Comparison of ENCODE assay signal across 11 cellular contexts in genomic region chr1:69569281-69569970, GRCh38. TPM values are rescaled to one million over a fixed set of nuclear protein-coding genes. Genes with fewer than 3 reads are reported as not detected.
A peak's percentile ranks its signal among the peaks of the same experiment; 100 is the strongest.
DNase-seq lines count a peak whose midpoint lies in the region; ATAC-seq and TF ChIP-seq lines count a peak whose summit lies in the region.
"Had no signal": no experiment of that assay in that cellular context is flagged by ENCODE, and none has a peak within 500 bp of the region (broad histone marks: within the 10 kb centered on the region; RNA-seq: fewer than 3 reads in every experiment).

No MANE protein-coding gene starts in this region.

- TF ChIP-seq CTCF in gastrocnemius medialis (IDR thresholded peaks at IDR 0.05 in 4 of 5, conservative IDR thresholded peaks at IDR 0.05 in 1 of 5), result no peak

- intact Hi-C loops in activated T-helper 2 cell treated with anti-CD3 and anti-CD28 coated beads, Interferon-gamma antibody, Interleukin-2, Interleukin-4, amounts not matched to agents 10 μg/mL and 5 μg/mL and 100 μg/mL, durations not matched to agents 14 hours and 24 hours and 36 hours (cut with micrococcal nuclease), result no loop called here
- intact Hi-C loops in gastrocnemius medialis (cut with DNase I; ENCODE audit: low total_unique reads), result no loop called here

- H3K27ac Mint-ChIP-seq in activated T-helper 2 cell treated with anti-CD3 and anti-CD28 coated beads, Interferon-gamma antibody, Interleukin-2, Interleukin-4, amounts not matched to agents 10 μg/mL and 5 μg/mL and 100 μg/mL, durations not matched to agents 14 hours and 24 hours and 36 hours, result no peak overlapping the region
- H3K27ac Mint-ChIP-seq in natural killer cell treated with Interleukin-12 subunit alpha and Interleukin-12 subunit beta and Interleukin-15 and Interleukin-18, amount 100 ng/mL, for 72 hours, result no peak overlapping the region

- no peak for ATAC-seq in gastrocnemius medialis
- ATAC-seq in natural killer cell treated with Interleukin-12 subunit alpha and Interleukin-12 subunit beta and Interleukin-15 and Interleukin-18, amount 100 ng/mL, for 72 hours, result no peak
- ATAC-seq: body of pancreas, left lung had no signal

- no peak for TF ChIP-seq POLR2A in gastrocnemius medialis (IDR thresholded peaks at IDR 0.05)

- in situ Hi-C loops in gastrocnemius medialis (cut with MboI; ENCODE audit: low sequenced_read_pairs in 4 of 4), result no loop called here

- H3K4me1 ChIP-seq in iPS-15b (ENCODE audit: control insufficient read depth, insufficient read depth, low read length), result no peaks in the 10 kb centered on the region
- H3K4me1 ChIP-seq in gastrocnemius medialis, result peaks cover 0 to 6% of the 10 kb centered on the region in 2 donors

- no peaks in the 10 kb centered on the region for H3K36me3 Mint-ChIP-seq in activated T-helper 2 cell treated with anti-CD3 and anti-CD28 coated beads, Interferon-gamma antibody, Interleukin-2, Interleukin-4, amounts not matched to agents 10 μg/mL and 5 μg/mL and 100 μg/mL, durations not matched to agents 14 hours and 24 hours and 36 hours (ENCODE audit: low read depth)
- H3K36me3 Mint-ChIP-seq in natural killer cell treated with Interleukin-12 subunit alpha and Interleukin-12 subunit beta and Interleukin-15 and Interleukin-18, amount 100 ng/mL, for 72 hours, result peaks cover 10% of the 10 kb centered on the region

- DNase-seq in NCI-H2029 treated with DMSO at 0.1 percent for 48 hours (lab: John Stamatoyannopoulos, UW) (peak; percentile 48), NCI-H2029 (lab: John Stamatoyannopoulos, UW) (no peak), gastrocnemius medialis (no peak), NCI-H1092 treated with DMSO at 0.1 percent for 48 hours (lab: John Stamatoyannopoulos, UW) (no peak), HuH-7 (ENCODE audit: low spot score) (no peak)
- no peak for DNase-seq in activated T-helper 2 cell treated with anti-CD3 and anti-CD28 coated beads, Interferon-gamma antibody, Interleukin-2, Interleukin-4, amounts not matched to agents 10 μg/mL and 5 μg/mL and 100 μg/mL, durations not matched to agents 14 hours and 24 hours and 36 hours (ENCODE audit: low spot score)
- no peak for DNase-seq in natural killer cell treated with Interleukin-12 subunit alpha and Interleukin-12 subunit beta and Interleukin-15 and Interleukin-18, amount 100 ng/mL, for 72 hours (ENCODE audit: low spot score)
- DNase-seq: body of pancreas, MV-4-11 had no signal

- H3K36me3 ChIP-seq in iPS-15b (ENCODE audit: control insufficient read depth, insufficient read depth, low read length) (no peaks in the 10 kb centered on the region), gastrocnemius medialis (no peaks in the 10 kb centered on the region)
- H3K36me3 ChIP-seq: left lung had no signal

- peaks cover 36% of the 10 kb centered on the region for H3K27me3 Mint-ChIP-seq in activated T-helper 2 cell treated with anti-CD3 and anti-CD28 coated beads, Interferon-gamma antibody, Interleukin-2, Interleukin-4, amounts not matched to agents 10 μg/mL and 5 μg/mL and 100 μg/mL, durations not matched to agents 14 hours and 24 hours and 36 hours (ENCODE audit: low read depth)
- peaks cover 20 to 29% of the 10 kb centered on the region in 2 donors for H3K27me3 Mint-ChIP-seq in natural killer cell treated with Interleukin-12 subunit alpha and Interleukin-12 subunit beta and Interleukin-15 and Interleukin-18, amount 100 ng/mL, for 72 hours

- peak overlapping the region; percentile 37 for H3K4me3 ChIP-seq in iPS-15b (ENCODE audit: low read depth, low read length)
- peak overlapping the region; percentile 62 to 75 (median 65) for H3K4me3 ChIP-seq in gastrocnemius medialis
- H3K4me3 ChIP-seq: left lung had no signal

- H3K27me3 ChIP-seq in iPS-15b (ENCODE audit: control insufficient read depth, insufficient read depth, low read length), result peaks cover 67% of the 10 kb centered on the region
- peaks cover 0 to 20% (median 0%) of the 10 kb centered on the region in 3 donors for H3K27me3 ChIP-seq in gastrocnemius medialis

- H3K27ac ChIP-seq in gastrocnemius medialis, result no peak overlapping the region
- H3K27ac ChIP-seq: body of pancreas, left lung had no signal

- no peaks in the 10 kb centered on the region for H3K9me3 Mint-ChIP-seq in activated T-helper 2 cell treated with anti-CD3 and anti-CD28 coated beads, Interferon-gamma antibody, Interleukin-2, Interleukin-4, amounts not matched to agents 10 μg/mL and 5 μg/mL and 100 μg/mL, durations not matched to agents 14 hours and 24 hours and 36 hours
- H3K9me3 Mint-ChIP-seq in natural killer cell treated with Interleukin-12 subunit alpha and Interleukin-12 subunit beta and Interleukin-15 and Interleukin-18, amount 100 ng/mL, for 72 hours, result no peaks in the 10 kb centered on the region

- H3K9ac ChIP-seq in iPS-15b (ENCODE audit: low read depth, low read length), result no peak overlapping the region

- no peaks in the 10 kb centered on the region for H3K9me3 ChIP-seq in iPS-15b (ENCODE audit: control insufficient read depth, insufficient read depth, low read length)
- H3K9me3 ChIP-seq in gastrocnemius medialis, result no peaks in the 10 kb centered on the region
- H3K9me3 ChIP-seq: body of pancreas, left lung had no signal

- H3K4me3 Mint-ChIP-seq in activated T-helper 2 cell treated with anti-CD3 and anti-CD28 coated beads, Interferon-gamma antibody, Interleukin-2, Interleukin-4, amounts not matched to agents 10 μg/mL and 5 μg/mL and 100 μg/mL, durations not matched to agents 14 hours and 24 hours and 36 hours (ENCODE audit: low read depth), result peak overlapping the region; percentile 11
- no peak overlapping the region for H3K4me3 Mint-ChIP-seq in natural killer cell treated with Interleukin-12 subunit alpha and Interleukin-12 subunit beta and Interleukin-15 and Interleukin-18, amount 100 ng/mL, for 72 hours

- H3K4me1 Mint-ChIP-seq in activated T-helper 2 cell treated with anti-CD3 and anti-CD28 coated beads, Interferon-gamma antibody, Interleukin-2, Interleukin-4, amounts not matched to agents 10 μg/mL and 5 μg/mL and 100 μg/mL, durations not matched to agents 14 hours and 24 hours and 36 hours (ENCODE audit: low read depth), result peaks cover 10% of the 10 kb centered on the region
- H3K4me1 Mint-ChIP-seq in natural killer cell treated with Interleukin-12 subunit alpha and Interleukin-12 subunit beta and Interleukin-15 and Interleukin-18, amount 100 ng/mL, for 72 hours (ENCODE audit: low read depth in 2 of 2), result peaks cover 0 to 5% of the 10 kb centered on the region in 2 donors

RNA-seq across cellular contexts. Expression of gene LRRC7, which starts 1.7 kb away (rescaled TPM):
- not detected in 2 replicates for total RNA-seq in activated T-helper 2 cell treated with anti-CD3 and anti-CD28 coated beads, Interferon-gamma antibody, Interleukin-2, Interleukin-4, amounts not matched to agents 10 μg/mL and 5 μg/mL and 100 μg/mL, durations not matched to agents 14 hours and 24 hours and 36 hours
- total RNA-seq in gastrocnemius medialis, result 1 to 10 TPM in 2 of 4 donors, under 1 TPM in 2; 0.62 to 2.1 (median 1.3) TPM
- not detected for total RNA-seq in natural killer cell treated with Interleukin-12 subunit alpha and Interleukin-12 subunit beta and Interleukin-15 and Interleukin-18, amount 100 ng/mL, for 72 hours
- total RNA-seq: left lung had no signal
